1 cellular context compared by ENCODE assay signal in the genomic region with DNA sequence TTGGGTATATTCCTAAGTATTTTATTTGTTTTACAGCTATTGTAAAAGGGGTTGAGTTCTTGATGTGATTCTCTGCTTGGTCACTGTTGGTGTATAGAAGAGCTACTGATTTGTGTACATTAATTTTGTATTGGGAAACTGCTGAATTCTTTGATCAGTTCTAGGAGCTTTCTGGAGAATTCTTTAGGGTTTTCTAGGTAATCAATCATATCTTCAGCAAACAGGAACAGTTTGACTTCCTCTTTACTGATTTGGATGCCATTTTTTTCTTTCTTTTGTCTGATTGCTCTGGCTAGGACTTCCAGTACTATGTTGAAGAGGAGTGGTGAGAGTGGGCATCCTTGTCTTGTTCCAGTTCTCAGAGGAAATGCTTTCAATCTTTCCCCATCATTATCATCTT.
TF ChIP-seq lines count a peak whose summit lies in the region.

No MANE protein-coding gene starts in this region.

TF ChIP-seq in K562, 482 proteins besides CTCF, POLR2A, EP300 and RAD21 (continued from another document):
- TF ChIP-seq, protein P1, sequence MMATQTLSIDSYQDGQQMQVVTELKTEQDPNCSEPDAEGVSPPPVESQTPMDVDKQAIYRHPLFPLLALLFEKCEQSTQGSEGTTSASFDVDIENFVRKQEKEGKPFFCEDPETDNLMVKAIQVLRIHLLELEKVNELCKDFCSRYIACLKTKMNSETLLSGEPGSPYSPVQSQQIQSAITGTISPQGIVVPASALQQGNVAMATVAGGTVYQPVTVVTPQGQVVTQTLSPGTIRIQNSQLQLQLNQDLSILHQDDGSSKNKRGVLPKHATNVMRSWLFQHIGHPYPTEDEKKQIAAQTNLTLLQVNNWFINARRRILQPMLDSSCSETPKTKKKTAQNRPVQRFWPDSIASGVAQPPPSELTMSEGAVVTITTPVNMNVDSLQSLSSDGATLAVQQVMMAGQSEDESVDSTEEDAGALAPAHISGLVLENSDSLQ (IDR thresholded peaks at IDR 0.05): peak; percentile 39; the same call in 1 of the 2 replicates
- TF ChIP-seq TCF3 (CRISPR knock-in tag; IDR thresholded peaks at IDR 0.05): 0 out of 2 replicates have a peak, but pooled peaks have one; percentile 24
